In the genomic region with DNA sequence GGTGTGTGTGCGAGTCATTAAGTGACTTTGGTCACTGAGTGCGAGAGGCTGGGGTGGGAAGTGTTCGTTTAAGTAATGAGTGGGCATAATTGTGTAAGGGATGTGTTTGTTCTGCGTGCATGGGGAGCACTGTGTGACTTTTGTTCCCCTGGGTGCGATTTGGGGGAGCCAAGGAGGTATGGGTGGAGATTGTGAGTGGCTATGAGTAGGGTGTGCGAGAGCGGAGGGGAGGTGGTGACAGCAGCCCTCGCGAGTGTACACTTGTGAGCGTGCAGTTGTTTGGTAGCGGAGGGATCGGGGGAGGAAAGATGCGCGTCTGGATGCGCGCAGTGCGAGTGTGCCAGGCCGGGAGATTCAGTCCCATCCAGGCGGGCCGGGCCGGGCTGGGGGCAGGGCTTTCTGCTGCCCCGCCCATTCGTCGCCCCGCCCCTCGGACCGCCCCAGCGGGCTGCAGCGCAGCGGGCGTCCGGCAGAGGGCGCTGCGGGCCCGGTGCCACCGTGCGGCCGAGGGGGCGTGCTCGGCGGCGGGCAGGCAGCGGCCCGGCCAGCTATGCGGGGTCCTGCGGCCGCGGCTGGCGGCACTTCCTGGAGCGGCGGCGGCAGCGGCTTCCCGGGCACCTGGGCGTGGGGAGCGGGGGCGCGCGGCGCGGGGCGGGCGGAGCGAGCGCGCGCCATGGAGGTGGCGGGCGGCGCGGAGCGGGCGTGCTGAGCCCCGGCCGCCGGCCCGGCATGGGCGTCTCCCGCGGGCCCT, we compare ENCODE assay signal across 1 cellular context.
TF ChIP-seq lines count a peak whose summit lies in the region.

A gene with protein sequence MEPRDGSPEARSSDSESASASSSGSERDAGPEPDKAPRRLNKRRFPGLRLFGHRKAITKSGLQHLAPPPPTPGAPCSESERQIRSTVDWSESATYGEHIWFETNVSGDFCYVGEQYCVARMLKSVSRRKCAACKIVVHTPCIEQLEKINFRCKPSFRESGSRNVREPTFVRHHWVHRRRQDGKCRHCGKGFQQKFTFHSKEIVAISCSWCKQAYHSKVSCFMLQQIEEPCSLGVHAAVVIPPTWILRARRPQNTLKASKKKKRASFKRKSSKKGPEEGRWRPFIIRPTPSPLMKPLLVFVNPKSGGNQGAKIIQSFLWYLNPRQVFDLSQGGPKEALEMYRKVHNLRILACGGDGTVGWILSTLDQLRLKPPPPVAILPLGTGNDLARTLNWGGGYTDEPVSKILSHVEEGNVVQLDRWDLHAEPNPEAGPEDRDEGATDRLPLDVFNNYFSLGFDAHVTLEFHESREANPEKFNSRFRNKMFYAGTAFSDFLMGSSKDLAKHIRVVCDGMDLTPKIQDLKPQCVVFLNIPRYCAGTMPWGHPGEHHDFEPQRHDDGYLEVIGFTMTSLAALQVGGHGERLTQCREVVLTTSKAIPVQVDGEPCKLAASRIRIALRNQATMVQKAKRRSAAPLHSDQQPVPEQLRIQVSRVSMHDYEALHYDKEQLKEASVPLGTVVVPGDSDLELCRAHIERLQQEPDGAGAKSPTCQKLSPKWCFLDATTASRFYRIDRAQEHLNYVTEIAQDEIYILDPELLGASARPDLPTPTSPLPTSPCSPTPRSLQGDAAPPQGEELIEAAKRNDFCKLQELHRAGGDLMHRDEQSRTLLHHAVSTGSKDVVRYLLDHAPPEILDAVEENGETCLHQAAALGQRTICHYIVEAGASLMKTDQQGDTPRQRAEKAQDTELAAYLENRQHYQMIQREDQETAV (plus strand): TSS at position 578 of the 751 bp plus-strand sequence. CDS start 197 bp downstream, outside the sequence.

TF ChIP-seq in HepG2, 621 proteins besides CTCF, POLR2A, EP300 and RAD21 (continued from another document and continues in another):
- TF ChIP-seq, protein P1, sequence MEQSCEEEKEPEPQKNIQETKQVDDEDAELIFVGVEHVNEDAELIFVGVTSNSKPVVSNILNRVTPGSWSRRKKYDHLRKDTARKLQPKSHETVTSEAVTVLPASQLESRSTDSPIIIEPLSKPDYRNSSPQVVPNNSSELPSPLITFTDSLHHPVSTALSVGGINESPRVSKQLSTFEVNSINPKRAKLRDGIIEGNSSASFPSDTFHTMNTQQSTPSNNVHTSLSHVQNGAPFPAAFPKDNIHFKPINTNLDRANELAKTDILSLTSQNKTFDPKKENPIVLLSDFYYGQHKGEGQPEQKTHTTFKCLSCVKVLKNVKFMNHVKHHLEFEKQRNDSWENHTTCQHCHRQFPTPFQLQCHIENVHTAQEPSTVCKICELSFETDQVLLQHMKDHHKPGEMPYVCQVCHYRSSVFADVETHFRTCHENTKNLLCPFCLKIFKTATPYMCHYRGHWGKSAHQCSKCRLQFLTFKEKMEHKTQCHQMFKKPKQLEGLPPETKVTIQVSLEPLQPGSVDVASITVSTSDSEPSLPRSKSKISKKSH (CRISPR knock-in tag; IDR thresholded peaks at IDR 0.05; ENCODE audit: borderline replicate concordance), result no peak
- TF ChIP-seq KLF13 (CRISPR knock-in tag; IDR thresholded peaks at IDR 0.05), result no peak
- no peak for TF ChIP-seq ZNF709 (CRISPR knock-in tag; IDR thresholded peaks at IDR 0.05)
- no peak for TF ChIP-seq ZNF230 (CRISPR knock-in tag; IDR thresholded peaks at IDR 0.05)
- TF ChIP-seq DR1 (CRISPR knock-in tag; IDR thresholded peaks at IDR 0.05), result peak; percentile 54; the same call in 1 of the 2 replicates
- TF ChIP-seq HCFC1 (IDR thresholded peaks at IDR 0.05; ENCODE audit: low read depth, low read length), result peak; percentile 42; the same call in 1 of the 2 replicates
- TF ChIP-seq, protein P2, sequence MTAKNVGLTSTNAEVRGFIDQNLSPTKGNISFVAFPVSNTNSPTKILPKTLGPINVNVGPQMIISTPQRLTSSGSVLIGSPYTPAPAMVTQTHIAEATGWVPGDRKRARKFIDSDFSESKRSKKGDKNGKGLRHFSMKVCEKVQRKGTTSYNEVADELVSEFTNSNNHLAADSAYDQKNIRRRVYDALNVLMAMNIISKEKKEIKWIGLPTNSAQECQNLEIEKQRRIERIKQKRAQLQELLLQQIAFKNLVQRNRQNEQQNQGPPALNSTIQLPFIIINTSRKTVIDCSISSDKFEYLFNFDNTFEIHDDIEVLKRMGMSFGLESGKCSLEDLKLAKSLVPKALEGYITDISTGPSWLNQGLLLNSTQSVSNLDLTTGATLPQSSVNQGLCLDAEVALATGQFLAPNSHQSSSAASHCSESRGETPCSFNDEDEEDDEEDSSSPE (CRISPR knock-in tag; IDR thresholded peaks at IDR 0.05), result peak; percentile 58
- no peak for TF ChIP-seq SALL2 (CRISPR knock-in tag; IDR thresholded peaks at IDR 0.05)
- peak; percentile 30; the same call in 1 of the 2 replicates for TF ChIP-seq SPEN (CRISPR knock-in tag; IDR thresholded peaks at IDR 0.05; ENCODE audit: low read depth)
- TF ChIP-seq HOXA5 (CRISPR knock-in tag; IDR thresholded peaks at IDR 0.05), result no peak
- TF ChIP-seq, protein P3, sequence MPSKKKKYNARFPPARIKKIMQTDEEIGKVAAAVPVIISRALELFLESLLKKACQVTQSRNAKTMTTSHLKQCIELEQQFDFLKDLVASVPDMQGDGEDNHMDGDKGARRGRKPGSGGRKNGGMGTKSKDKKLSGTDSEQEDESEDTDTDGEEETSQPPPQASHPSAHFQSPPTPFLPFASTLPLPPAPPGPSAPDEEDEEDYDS (CRISPR knock-in tag; IDR thresholded peaks at IDR 0.05), result peak; percentile 46; the same call in 1 of the 2 replicates
- no peak for TF ChIP-seq ZNF891 (CRISPR knock-in tag; IDR thresholded peaks at IDR 0.05)
- TF ChIP-seq YEATS4 (CRISPR knock-in tag; IDR thresholded peaks at IDR 0.05; ENCODE audit: borderline replicate concordance), result peak; percentile 38; the same call in 1 of the 2 replicates
- TF ChIP-seq, protein P4, sequence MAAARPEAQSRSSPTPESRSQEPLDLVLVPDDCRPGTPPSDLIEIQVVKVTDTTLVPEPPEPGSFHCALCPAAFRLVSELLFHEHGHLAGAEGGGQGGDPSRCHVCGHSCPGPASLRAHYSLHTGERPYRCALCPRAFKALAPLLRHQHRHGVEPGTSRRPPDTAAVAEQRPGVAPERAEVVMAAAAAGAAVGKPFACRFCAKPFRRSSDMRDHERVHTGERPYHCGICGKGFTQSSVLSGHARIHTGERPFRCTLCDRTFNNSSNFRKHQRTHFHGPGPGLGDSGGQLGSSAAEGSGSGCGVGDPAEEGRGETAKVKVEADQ (CRISPR knock-in tag; IDR thresholded peaks at IDR 0.05; ENCODE audit: borderline replicate concordance), result no peak
- no peak for TF ChIP-seq ZNF296 (CRISPR knock-in tag; conservative IDR thresholded peaks at IDR 0.05)
- TF ChIP-seq ONECUT2 (CRISPR knock-in tag; IDR thresholded peaks at IDR 0.05), result no peak
- TF ChIP-seq, protein P5, sequence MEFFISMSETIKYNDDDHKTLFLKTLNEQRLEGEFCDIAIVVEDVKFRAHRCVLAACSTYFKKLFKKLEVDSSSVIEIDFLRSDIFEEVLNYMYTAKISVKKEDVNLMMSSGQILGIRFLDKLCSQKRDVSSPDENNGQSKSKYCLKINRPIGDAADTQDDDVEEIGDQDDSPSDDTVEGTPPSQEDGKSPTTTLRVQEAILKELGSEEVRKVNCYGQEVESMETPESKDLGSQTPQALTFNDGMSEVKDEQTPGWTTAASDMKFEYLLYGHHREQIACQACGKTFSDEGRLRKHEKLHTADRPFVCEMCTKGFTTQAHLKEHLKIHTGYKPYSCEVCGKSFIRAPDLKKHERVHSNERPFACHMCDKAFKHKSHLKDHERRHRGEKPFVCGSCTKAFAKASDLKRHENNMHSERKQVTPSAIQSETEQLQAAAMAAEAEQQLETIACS (CRISPR knock-in tag; IDR thresholded peaks at IDR 0.05), result peak; percentile 81
- TF ChIP-seq SALL1 (CRISPR knock-in tag; IDR thresholded peaks at IDR 0.05), result 0 out of 2 replicates have a peak, but pooled peaks have one; percentile 13
- TF ChIP-seq XRCC5 (optimal IDR thresholded peaks at IDR 0.05; ENCODE audit: low read length), result peak; percentile 65
- no peak for TF ChIP-seq KDM3A (CRISPR knock-in tag; IDR thresholded peaks at IDR 0.05; ENCODE audit: low read depth)
- TF ChIP-seq, protein P6, sequence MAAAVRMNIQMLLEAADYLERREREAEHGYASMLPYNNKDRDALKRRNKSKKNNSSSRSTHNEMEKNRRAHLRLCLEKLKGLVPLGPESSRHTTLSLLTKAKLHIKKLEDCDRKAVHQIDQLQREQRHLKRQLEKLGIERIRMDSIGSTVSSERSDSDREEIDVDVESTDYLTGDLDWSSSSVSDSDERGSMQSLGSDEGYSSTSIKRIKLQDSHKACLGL (CRISPR knock-in tag; IDR thresholded peaks at IDR 0.05), result no peak
- TF ChIP-seq, protein P7, sequence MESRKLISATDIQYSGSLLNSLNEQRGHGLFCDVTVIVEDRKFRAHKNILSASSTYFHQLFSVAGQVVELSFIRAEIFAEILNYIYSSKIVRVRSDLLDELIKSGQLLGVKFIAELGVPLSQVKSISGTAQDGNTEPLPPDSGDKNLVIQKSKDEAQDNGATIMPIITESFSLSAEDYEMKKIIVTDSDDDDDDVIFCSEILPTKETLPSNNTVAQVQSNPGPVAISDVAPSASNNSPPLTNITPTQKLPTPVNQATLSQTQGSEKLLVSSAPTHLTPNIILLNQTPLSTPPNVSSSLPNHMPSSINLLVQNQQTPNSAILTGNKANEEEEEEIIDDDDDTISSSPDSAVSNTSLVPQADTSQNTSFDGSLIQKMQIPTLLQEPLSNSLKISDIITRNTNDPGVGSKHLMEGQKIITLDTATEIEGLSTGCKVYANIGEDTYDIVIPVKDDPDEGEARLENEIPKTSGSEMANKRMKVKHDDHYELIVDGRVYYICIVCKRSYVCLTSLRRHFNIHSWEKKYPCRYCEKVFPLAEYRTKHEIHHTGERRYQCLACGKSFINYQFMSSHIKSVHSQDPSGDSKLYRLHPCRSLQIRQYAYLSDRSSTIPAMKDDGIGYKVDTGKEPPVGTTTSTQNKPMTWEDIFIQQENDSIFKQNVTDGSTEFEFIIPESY (CRISPR knock-in tag; IDR thresholded peaks at IDR 0.05), result no peak
- TF ChIP-seq MYC (CRISPR knock-in tag; IDR thresholded peaks at IDR 0.05; ENCODE audit: borderline replicate concordance), result no peak
- TF ChIP-seq, protein P8, sequence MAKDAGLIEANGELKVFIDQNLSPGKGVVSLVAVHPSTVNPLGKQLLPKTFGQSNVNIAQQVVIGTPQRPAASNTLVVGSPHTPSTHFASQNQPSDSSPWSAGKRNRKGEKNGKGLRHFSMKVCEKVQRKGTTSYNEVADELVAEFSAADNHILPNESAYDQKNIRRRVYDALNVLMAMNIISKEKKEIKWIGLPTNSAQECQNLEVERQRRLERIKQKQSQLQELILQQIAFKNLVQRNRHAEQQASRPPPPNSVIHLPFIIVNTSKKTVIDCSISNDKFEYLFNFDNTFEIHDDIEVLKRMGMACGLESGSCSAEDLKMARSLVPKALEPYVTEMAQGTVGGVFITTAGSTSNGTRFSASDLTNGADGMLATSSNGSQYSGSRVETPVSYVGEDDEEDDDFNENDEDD (CRISPR knock-in tag; IDR thresholded peaks at IDR 0.05; ENCODE audit: borderline replicate concordance), result peak; percentile 33; the same call in 1 of the 2 replicates
- 0 out of 2 replicates have a peak, but pooled peaks have one; percentile 16 for TF ChIP-seq RARA (CRISPR knock-in tag; IDR thresholded peaks at IDR 0.05)
- TF ChIP-seq, protein P9, sequence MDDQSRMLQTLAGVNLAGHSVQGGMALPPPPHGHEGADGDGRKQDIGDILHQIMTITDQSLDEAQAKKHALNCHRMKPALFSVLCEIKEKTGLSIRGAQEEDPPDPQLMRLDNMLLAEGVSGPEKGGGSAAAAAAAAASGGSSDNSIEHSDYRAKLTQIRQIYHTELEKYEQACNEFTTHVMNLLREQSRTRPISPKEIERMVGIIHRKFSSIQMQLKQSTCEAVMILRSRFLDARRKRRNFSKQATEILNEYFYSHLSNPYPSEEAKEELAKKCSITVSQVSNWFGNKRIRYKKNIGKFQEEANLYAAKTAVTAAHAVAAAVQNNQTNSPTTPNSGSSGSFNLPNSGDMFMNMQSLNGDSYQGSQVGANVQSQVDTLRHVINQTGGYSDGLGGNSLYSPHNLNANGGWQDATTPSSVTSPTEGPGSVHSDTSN (CRISPR knock-in tag; IDR thresholded peaks at IDR 0.05; ENCODE audit: borderline replicate concordance), result no peak
- TF ChIP-seq, protein P10, sequence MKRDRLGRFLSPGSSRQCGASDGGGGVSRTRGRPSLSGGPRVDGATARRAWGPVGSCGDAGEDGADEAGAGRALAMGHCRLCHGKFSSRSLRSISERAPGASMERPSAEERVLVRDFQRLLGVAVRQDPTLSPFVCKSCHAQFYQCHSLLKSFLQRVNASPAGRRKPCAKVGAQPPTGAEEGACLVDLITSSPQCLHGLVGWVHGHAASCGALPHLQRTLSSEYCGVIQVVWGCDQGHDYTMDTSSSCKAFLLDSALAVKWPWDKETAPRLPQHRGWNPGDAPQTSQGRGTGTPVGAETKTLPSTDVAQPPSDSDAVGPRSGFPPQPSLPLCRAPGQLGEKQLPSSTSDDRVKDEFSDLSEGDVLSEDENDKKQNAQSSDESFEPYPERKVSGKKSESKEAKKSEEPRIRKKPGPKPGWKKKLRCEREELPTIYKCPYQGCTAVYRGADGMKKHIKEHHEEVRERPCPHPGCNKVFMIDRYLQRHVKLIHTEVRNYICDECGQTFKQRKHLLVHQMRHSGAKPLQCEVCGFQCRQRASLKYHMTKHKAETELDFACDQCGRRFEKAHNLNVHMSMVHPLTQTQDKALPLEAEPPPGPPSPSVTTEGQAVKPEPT (CRISPR knock-in tag; IDR thresholded peaks at IDR 0.05; ENCODE audit: low read depth), result no peak
- TF ChIP-seq ZNF776 (CRISPR knock-in tag; IDR thresholded peaks at IDR 0.05), result no peak
- no peak for TF ChIP-seq SRY (CRISPR knock-in tag; IDR thresholded peaks at IDR 0.05)
- TF ChIP-seq, protein P11, sequence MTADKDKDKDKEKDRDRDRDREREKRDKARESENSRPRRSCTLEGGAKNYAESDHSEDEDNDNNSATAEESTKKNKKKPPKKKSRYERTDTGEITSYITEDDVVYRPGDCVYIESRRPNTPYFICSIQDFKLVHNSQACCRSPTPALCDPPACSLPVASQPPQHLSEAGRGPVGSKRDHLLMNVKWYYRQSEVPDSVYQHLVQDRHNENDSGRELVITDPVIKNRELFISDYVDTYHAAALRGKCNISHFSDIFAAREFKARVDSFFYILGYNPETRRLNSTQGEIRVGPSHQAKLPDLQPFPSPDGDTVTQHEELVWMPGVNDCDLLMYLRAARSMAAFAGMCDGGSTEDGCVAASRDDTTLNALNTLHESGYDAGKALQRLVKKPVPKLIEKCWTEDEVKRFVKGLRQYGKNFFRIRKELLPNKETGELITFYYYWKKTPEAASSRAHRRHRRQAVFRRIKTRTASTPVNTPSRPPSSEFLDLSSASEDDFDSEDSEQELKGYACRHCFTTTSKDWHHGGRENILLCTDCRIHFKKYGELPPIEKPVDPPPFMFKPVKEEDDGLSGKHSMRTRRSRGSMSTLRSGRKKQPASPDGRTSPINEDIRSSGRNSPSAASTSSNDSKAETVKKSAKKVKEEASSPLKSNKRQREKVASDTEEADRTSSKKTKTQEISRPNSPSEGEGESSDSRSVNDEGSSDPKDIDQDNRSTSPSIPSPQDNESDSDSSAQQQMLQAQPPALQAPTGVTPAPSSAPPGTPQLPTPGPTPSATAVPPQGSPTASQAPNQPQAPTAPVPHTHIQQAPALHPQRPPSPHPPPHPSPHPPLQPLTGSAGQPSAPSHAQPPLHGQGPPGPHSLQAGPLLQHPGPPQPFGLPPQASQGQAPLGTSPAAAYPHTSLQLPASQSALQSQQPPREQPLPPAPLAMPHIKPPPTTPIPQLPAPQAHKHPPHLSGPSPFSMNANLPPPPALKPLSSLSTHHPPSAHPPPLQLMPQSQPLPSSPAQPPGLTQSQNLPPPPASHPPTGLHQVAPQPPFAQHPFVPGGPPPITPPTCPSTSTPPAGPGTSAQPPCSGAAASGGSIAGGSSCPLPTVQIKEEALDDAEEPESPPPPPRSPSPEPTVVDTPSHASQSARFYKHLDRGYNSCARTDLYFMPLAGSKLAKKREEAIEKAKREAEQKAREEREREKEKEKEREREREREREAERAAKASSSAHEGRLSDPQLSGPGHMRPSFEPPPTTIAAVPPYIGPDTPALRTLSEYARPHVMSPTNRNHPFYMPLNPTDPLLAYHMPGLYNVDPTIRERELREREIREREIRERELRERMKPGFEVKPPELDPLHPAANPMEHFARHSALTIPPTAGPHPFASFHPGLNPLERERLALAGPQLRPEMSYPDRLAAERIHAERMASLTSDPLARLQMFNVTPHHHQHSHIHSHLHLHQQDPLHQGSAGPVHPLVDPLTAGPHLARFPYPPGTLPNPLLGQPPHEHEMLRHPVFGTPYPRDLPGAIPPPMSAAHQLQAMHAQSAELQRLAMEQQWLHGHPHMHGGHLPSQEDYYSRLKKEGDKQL (CRISPR knock-in tag; IDR thresholded peaks at IDR 0.05; ENCODE audit: low read depth), result no peak
- TF ChIP-seq FOXO1 (CRISPR knock-in tag; IDR thresholded peaks at IDR 0.05), result no peak
